Comparison of ENCODE assay signal across 8 cellular contexts in the genomic region with DNA sequence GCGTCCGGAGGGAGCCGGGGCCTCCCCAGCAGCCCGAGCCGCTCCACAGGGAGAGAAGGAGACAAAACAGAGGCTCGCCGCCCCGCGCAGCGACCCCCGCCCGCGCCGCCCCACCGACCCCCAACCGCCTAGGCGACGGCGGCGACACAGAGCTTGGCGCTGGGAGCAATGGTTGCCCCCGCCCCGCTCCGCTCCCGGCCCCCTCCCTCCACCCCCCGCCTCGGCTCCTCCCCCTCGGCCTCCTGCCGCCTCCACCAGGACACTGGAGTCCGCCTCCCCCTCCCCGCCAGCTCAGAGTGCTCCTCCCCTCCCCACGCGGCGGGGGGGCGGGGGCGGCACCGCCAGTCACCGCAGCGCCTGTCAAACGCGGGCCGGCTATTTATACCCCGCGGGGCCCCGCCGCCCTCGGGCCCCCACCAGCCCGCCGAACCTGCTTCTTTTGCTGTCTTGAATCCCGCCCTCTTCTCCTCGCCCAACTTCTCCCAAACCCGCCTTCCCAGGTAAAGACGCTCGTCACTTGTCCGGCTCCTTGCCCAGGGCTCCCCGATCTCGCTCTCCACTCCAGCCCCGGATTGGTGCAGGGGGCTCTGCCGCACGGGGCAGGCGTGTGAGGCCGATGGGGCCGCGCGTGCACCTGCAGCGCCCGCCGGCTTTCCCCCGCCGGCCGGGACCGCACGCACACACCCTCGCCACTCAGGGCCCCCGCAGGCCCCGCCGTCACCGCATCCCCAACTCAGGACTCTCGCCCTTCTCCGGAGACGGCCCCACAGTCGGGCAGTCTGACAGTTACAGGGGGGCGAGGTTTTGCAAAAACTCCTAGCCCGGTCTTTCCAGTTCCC. TPM values are rescaled to one million over a fixed set of nuclear protein-coding genes. Genes with fewer than 3 reads are reported as not detected.
A peak's percentile ranks its signal among the peaks of the same experiment; 100 is the strongest.
DNase-seq lines count a peak whose midpoint lies in the region; ATAC-seq, FAIRE-seq and TF ChIP-seq lines count a peak whose summit lies in the region.

Gene ELF2 (minus strand): TSS at position 170 of the 839 bp plus-strand sequence. CDS start 39,517 bp downstream, outside the sequence.

- H3K27ac ChIP-seq in kidney (ENCODE audit: low read depth in 2 of 2, low read length in 2 of 2), result peak within 1 kb of the TSS; percentile 99 to 100

- H3K4me1 ChIP-seq in kidney (ENCODE audit: control insufficient read depth in 1 of 2, insufficient read depth in 1 of 2, low read depth in 1 of 2, low read length in 2 of 2), result peaks cover 0 to 2% of the 10 kb centered on the region in 2 donors

- DNase-seq in AG09309 (ENCODE audit: low read depth), result peak; percentile 44
- DNase-seq in NCI-H345 treated with DMSO at 0.1 percent for 48 hours (lab: John Stamatoyannopoulos, UW; ENCODE audit: unreplicated experiment), result peak; percentile 67
- DNase-seq in activated CD4-positive, alpha-beta T cell treated with anti-CD3 and anti-CD28 coated beads for 1 hour, result peak; percentile 75
- peak; percentile 54 to 67 for DNase-seq in cerebellar nuclear complex (lab: John Stamatoyannopoulos, UW)
- DNase-seq in kidney, result peak; percentile 98
- DNase-seq in stimulated activated CD4-positive, alpha-beta T cell treated with anti-CD3 and anti-CD28 coated beads, Interleukin-15, amount 100 ng/mL, for 1 hour (ENCODE audit: low read depth in 1 of 2, low spot score in 1 of 2), result peak; percentile 72 to 74

- no peaks in the 10 kb centered on the region for H3K36me3 ChIP-seq in kidney (ENCODE audit: control insufficient read depth in 1 of 2, insufficient read depth in 2 of 2, low read length in 2 of 2)

- no peak for FAIRE-seq in kidney (lab: Jason Lieb, UNC)

- peak within 1 kb of the TSS; percentile 83 to 96 for H3K9ac ChIP-seq in kidney (ENCODE audit: low read length in 2 of 2)

- peak; percentile 39 for ATAC-seq in GM19035 (IDR thresholded peaks at IDR 0.05; ENCODE audit: unreplicated experiment)
- ATAC-seq in HG03342 (IDR thresholded peaks at IDR 0.05; ENCODE audit: unreplicated experiment), result peak; percentile 41

- H3K9me3 ChIP-seq in kidney (ENCODE audit: control insufficient read depth in 1 of 2, low read length in 2 of 2), result no peaks in the 10 kb centered on the region

- TF ChIP-seq CTCF in AG09309 (IDR thresholded peaks at IDR 0.05; ENCODE audit: control insufficient read depth, insufficient read depth, low read depth, low read length, missing control alignments) (no peak), kidney (IDR thresholded peaks at IDR 0.05; ENCODE audit: borderline replicate concordance, extremely low read depth, insufficient read depth) (no peak)

- intact Hi-C loops in kidney (cut with DNase I), result no loop called here

- peak within 1 kb of the TSS; percentile 81 for H3K4me3 ChIP-seq in AG09309 (ENCODE audit: control insufficient read depth, low read depth, low read length)
- H3K4me3 ChIP-seq in kidney (ENCODE audit: low read length in 2 of 2), result peak within 1 kb of the TSS; percentile 96 to 97

RNA-seq across cellular contexts. Expression of gene ELF2, which starts in this region (rescaled TPM):
- total RNA-seq in kidney, result 58.5 TPM
- 12.8 TPM for polyA plus RNA-seq in kidney (ENCODE audit: insufficient read depth, low read depth, low replicate concordance)

Comparison
In these comparisons a context has a peak if more than half of its experiments do, and no peak if none do; other contexts are left out.
1. Peak in every context shown above with its lines: DNase-seq, ATAC-seq, H3K4me3 ChIP-seq and H3K27ac ChIP-seq.
2. DNase-seq: peak in every context shown above with its lines; median percentile 98 in kidney; 75 in activated CD4-positive, alpha-beta T cell treated with anti-CD3 and anti-CD28 coated beads for 1 hour; 73 in stimulated activated CD4-positive, alpha-beta T cell treated with anti-CD3 and anti-CD28 coated beads, Interleukin-15, amount 100 ng/mL, for 1 hour; 67 in NCI-H345 treated with DMSO at 0.1 percent for 48 hours; 60 in cerebellar nuclear complex; 44 in AG09309.